In genomic region chr10:91406322-91406721, GRCh38 we compare ENCODE assay signal across 21 cellular contexts.
"Had no signal": no experiment of that assay in that cellular context is flagged by ENCODE, and none has a peak within 500 bp of the region (broad histone marks: within the 10 kb centered on the region; RNA-seq: fewer than 3 reads in every experiment).

No MANE protein-coding gene starts in this region.

- H3K4me3 Mint-ChIP-seq: immature natural killer cell had no signal

- H3K4me2 ChIP-seq: hepatocyte had no signal

- H3K27ac Mint-ChIP-seq: immature natural killer cell had no signal

- ATAC-seq: foreskin keratinocyte, gastroesophageal sphincter, heart left ventricle, left colon, left lobe of liver, left ventricle myocardium superior, lower lobe of right lung had no signal

- H3K27ac ChIP-seq: coronary artery, dorsolateral prefrontal cortex, esophagus muscularis mucosa, foreskin keratinocyte, gastroesophageal sphincter, heart left ventricle, hepatocyte, lower lobe of right lung had no signal

- H3K9me3 ChIP-seq: esophagus muscularis mucosa, gastroesophageal sphincter, heart left ventricle, lower lobe of right lung had no signal

- H3K36me3 ChIP-seq: esophagus muscularis mucosa, gastroesophageal sphincter, heart left ventricle, lower lobe of right lung had no signal

- DNase-seq: dermis blood vessel endothelial cell; dorsolateral prefrontal cortex; effector CD4-positive, alpha-beta T cell; effector memory CD4-positive, alpha-beta T cell; foreskin keratinocyte; heart left ventricle; hypothalamus; immature natural killer cell; islet precursor cell; kidney; kidney glomerular epithelial cell; left colon; left ventricle myocardium superior; lower lobe of right lung; mesenchymal stem cell; midbrain had no signal

- H3K27me3 ChIP-seq: dorsolateral prefrontal cortex, esophagus muscularis mucosa, foreskin keratinocyte, gastroesophageal sphincter, heart left ventricle, hepatocyte had no signal

- H3K36me3 Mint-ChIP-seq: immature natural killer cell had no signal

- H3K4me3 ChIP-seq: coronary artery, dorsolateral prefrontal cortex, esophagus muscularis mucosa, gastroesophageal sphincter, heart left ventricle, hepatocyte, lower lobe of right lung had no signal
